1 cellular context compared by ENCODE assay signal in genomic region chr20:35954200-35954906, GRCh38.
TF ChIP-seq lines count a peak whose summit lies in the region.

Gene SCAND1 (minus strand): TSS chr20:35954502. CDS start chr20:35954284, 218 bp downstream.

TF ChIP-seq in HEK293, 187 proteins besides CTCF, POLR2A, EP300 and RAD21 (continued from another document):
- TF ChIP-seq ZNF221 (tag by site-specific recombination; IDR thresholded peaks at IDR 0.05; ENCODE audit: borderline replicate concordance): peak; percentile 74; the same call in 1 of the 2 replicates
- TF ChIP-seq ZNF514 (tag by site-specific recombination; IDR thresholded peaks at IDR 0.05): no peak
- TF ChIP-seq ZNF561 (tag by site-specific recombination; IDR thresholded peaks at IDR 0.05; ENCODE audit: borderline replicate concordance): peak; percentile 98
- no peak for TF ChIP-seq ZNF223 (tag by site-specific recombination; IDR thresholded peaks at IDR 0.05)
- no peak for TF ChIP-seq ZNF701 (tag by site-specific recombination; IDR thresholded peaks at IDR 0.05)
- no peak for TF ChIP-seq ZNF114 (tag by site-specific recombination; IDR thresholded peaks at IDR 0.05)
- 0 out of 2 replicates have a peak, but pooled peaks have one; percentile 15 for TF ChIP-seq ZNF366 (tag by site-specific recombination; conservative IDR thresholded peaks at IDR 0.05)
- TF ChIP-seq ZNF146 (tag by site-specific recombination; IDR thresholded peaks at IDR 0.05): 0 out of 2 replicates have a peak, but pooled peaks have one; percentile 26
- TF ChIP-seq ZNF214 (tag by site-specific recombination; IDR thresholded peaks at IDR 0.05; ENCODE audit: borderline replicate concordance): no peak
- TF ChIP-seq ZNF248 (tag by site-specific recombination; IDR thresholded peaks at IDR 0.05): no peak
- TF ChIP-seq, protein P1, sequence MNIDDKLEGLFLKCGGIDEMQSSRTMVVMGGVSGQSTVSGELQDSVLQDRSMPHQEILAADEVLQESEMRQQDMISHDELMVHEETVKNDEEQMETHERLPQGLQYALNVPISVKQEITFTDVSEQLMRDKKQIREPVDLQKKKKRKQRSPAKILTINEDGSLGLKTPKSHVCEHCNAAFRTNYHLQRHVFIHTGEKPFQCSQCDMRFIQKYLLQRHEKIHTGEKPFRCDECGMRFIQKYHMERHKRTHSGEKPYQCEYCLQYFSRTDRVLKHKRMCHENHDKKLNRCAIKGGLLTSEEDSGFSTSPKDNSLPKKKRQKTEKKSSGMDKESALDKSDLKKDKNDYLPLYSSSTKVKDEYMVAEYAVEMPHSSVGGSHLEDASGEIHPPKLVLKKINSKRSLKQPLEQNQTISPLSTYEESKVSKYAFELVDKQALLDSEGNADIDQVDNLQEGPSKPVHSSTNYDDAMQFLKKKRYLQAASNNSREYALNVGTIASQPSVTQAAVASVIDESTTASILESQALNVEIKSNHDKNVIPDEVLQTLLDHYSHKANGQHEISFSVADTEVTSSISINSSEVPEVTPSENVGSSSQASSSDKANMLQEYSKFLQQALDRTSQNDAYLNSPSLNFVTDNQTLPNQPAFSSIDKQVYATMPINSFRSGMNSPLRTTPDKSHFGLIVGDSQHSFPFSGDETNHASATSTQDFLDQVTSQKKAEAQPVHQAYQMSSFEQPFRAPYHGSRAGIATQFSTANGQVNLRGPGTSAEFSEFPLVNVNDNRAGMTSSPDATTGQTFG (tag by site-specific recombination; IDR thresholded peaks at IDR 0.05; ENCODE audit: borderline replicate concordance): no peak
- no peak for TF ChIP-seq ZNF391 (tag by site-specific recombination; IDR thresholded peaks at IDR 0.05; ENCODE audit: borderline replicate concordance, low read depth)
- TF ChIP-seq ZNF670 (tag by site-specific recombination; IDR thresholded peaks at IDR 0.05; ENCODE audit: low read depth): no peak
- TF ChIP-seq ZNF416 (tag by site-specific recombination; IDR thresholded peaks at IDR 0.05): no peak
- TF ChIP-seq ZBTB17 (tag by site-specific recombination; IDR thresholded peaks at IDR 0.05): peak; percentile 88
- TF ChIP-seq ZNF140 (tag by site-specific recombination; IDR thresholded peaks at IDR 0.05): no peak
- TF ChIP-seq PRDM4 (tag by site-specific recombination; IDR thresholded peaks at IDR 0.05): no peak
- no peak for TF ChIP-seq TCF7L2 (IDR thresholded peaks at IDR 0.05; ENCODE audit: borderline replicate concordance, low read depth, low read length)
- no peak for TF ChIP-seq ZNF549 (tag by site-specific recombination; IDR thresholded peaks at IDR 0.05)
- TF ChIP-seq ZNF571 (tag by site-specific recombination; IDR thresholded peaks at IDR 0.05): no peak
- TF ChIP-seq, protein P2, sequence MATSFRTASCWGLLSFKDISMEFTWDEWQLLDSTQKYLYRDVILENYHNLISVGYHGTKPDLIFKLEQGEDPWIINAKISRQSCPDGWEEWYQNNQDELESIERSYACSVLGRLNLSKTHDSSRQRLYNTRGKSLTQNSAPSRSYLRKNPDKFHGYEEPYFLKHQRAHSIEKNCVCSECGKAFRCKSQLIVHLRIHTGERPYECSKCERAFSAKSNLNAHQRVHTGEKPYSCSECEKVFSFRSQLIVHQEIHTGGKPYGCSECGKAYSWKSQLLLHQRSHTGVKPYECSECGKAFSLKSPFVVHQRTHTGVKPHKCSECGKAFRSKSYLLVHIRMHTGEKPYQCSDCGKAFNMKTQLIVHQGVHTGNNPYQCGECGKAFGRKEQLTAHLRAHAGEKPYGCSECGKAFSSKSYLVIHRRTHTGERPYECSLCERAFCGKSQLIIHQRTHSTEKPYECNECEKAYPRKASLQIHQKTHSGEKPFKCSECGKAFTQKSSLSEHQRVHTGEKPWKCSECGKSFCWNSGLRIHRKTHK (tag by site-specific recombination; IDR thresholded peaks at IDR 0.05): no peak
- TF ChIP-seq ZNF777 (tag by site-specific recombination; IDR thresholded peaks at IDR 0.05; ENCODE audit: borderline replicate concordance): no peak; the same call in 1 of the 2 replicates
- TF ChIP-seq, protein P3, sequence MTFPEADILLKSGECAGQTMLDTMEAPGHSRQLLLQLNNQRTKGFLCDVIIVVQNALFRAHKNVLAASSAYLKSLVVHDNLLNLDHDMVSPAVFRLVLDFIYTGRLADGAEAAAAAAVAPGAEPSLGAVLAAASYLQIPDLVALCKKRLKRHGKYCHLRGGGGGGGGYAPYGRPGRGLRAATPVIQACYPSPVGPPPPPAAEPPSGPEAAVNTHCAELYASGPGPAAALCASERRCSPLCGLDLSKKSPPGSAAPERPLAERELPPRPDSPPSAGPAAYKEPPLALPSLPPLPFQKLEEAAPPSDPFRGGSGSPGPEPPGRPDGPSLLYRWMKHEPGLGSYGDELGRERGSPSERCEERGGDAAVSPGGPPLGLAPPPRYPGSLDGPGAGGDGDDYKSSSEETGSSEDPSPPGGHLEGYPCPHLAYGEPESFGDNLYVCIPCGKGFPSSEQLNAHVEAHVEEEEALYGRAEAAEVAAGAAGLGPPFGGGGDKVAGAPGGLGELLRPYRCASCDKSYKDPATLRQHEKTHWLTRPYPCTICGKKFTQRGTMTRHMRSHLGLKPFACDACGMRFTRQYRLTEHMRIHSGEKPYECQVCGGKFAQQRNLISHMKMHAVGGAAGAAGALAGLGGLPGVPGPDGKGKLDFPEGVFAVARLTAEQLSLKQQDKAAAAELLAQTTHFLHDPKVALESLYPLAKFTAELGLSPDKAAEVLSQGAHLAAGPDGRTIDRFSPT (tag by site-specific recombination; IDR thresholded peaks at IDR 0.05): no peak
- peak; percentile 32 for TF ChIP-seq ZNF2 (tag by site-specific recombination; IDR thresholded peaks at IDR 0.05)
- no peak; the same call in 1 of the 2 replicates for TF ChIP-seq KLF7 (tag by site-specific recombination; IDR thresholded peaks at IDR 0.05; ENCODE audit: borderline replicate concordance)
- no peak for TF ChIP-seq ZNF555 (tag by site-specific recombination; conservative IDR thresholded peaks at IDR 0.05)
- TF ChIP-seq, protein P4, sequence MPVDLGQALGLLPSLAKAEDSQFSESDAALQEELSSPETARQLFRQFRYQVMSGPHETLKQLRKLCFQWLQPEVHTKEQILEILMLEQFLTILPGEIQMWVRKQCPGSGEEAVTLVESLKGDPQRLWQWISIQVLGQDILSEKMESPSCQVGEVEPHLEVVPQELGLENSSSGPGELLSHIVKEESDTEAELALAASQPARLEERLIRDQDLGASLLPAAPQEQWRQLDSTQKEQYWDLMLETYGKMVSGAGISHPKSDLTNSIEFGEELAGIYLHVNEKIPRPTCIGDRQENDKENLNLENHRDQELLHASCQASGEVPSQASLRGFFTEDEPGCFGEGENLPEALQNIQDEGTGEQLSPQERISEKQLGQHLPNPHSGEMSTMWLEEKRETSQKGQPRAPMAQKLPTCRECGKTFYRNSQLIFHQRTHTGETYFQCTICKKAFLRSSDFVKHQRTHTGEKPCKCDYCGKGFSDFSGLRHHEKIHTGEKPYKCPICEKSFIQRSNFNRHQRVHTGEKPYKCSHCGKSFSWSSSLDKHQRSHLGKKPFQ (tag by site-specific recombination; IDR thresholded peaks at IDR 0.05): 0 out of 2 replicates have a peak, but pooled peaks have one; percentile 8
- TF ChIP-seq ZNF19 (tag by site-specific recombination; IDR thresholded peaks at IDR 0.05; ENCODE audit: low read depth): no peak
- TF ChIP-seq ZNF621 (tag by site-specific recombination; IDR thresholded peaks at IDR 0.05): no peak
- 0 out of 2 replicates have a peak, but pooled peaks have one; percentile 8 for TF ChIP-seq ZSCAN4 (tag by site-specific recombination; IDR thresholded peaks at IDR 0.05)
- TF ChIP-seq ZNF677 (tag by site-specific recombination; IDR thresholded peaks at IDR 0.05): no peak
- TF ChIP-seq HOXA7 (CRISPR knock-in tag; IDR thresholded peaks at IDR 0.05; ENCODE audit: borderline replicate concordance): no peak
- TF ChIP-seq ZFP37 (tag by site-specific recombination; IDR thresholded peaks at IDR 0.05): peak; percentile 15; the same call in 1 of the 2 replicates
- TF ChIP-seq ZNF629 (tag by site-specific recombination; IDR thresholded peaks at IDR 0.05): peak; percentile 93
- TF ChIP-seq ZSCAN18 (tag by site-specific recombination; IDR thresholded peaks at IDR 0.05): peak; percentile 57; the same call in 1 of the 2 replicates
- TF ChIP-seq FEZF1 (tag by site-specific recombination; IDR thresholded peaks at IDR 0.05): peak; percentile 44; the same call in 1 of the 2 replicates
- no peak for TF ChIP-seq ZNF596 (tag by site-specific recombination; IDR thresholded peaks at IDR 0.05)
- TF ChIP-seq TSHZ1 (tag by site-specific recombination; IDR thresholded peaks at IDR 0.05; ENCODE audit: borderline replicate concordance): no peak
- no peak for TF ChIP-seq ZNF626 (tag by site-specific recombination; IDR thresholded peaks at IDR 0.05)
